In the genomic region with DNA sequence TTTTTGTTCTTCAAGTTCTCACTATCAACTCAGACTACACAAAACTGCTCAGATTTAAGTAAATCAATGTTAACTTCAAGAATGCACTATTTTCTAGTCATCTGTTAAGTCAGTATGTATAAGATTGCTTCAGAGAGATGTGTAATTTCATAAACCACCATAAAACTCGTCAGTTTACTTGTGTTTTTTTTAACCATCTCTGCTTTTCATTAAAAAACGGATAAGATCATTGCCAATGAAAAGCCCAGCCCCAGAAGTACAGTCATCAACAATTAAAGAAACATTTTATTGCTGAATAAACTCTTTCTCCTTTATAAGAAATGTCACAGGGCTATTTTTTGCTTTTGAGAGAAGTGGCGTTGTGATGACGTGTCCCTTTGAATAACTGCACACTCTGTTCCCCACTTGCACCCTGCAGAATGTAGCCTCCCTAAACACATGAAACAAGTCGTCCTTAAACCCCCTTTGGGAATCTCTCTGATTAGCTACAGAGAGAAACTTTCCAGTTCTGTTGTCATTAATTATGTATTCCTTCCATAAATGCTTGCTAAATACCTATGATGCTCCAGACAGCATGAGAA, we compare ENCODE assay signal across 23 cellular contexts.
"Had no signal": no experiment of that assay in that cellular context is flagged by ENCODE, and none has a peak within 500 bp of the region (broad histone marks: within the 10 kb centered on the region; RNA-seq: fewer than 3 reads in every experiment).

No MANE protein-coding gene starts in this region.

- DNase-seq: activated CD4-positive, alpha-beta T cell treated with anti-CD3 and anti-CD28 coated beads, Interleukin-2, amount 10 ng/mL, durations not matched to agents 7 days and 5 days; activated CD4-positive, CD25-positive, alpha-beta regulatory T cell treated with anti-CD3 and anti-CD28 coated beads, Interleukin-2, amount 50 U/mL, for 72 hours; activated CD8-positive, alpha-beta memory T cell treated with anti-CD3 and anti-CD28 coated beads, Interleukin-2, amount 10 ng/mL, durations not matched to agents 7 days and 5 days; activated CD8-positive, alpha-beta T cell treated with anti-CD3 and anti-CD28 coated beads for 36 hours; activated gamma-delta T cell treated with Interleukin-2 at 50 U/mL for 16 hours; adrenal gland; brain microvascular endothelial cell; caudate nucleus; dermis blood vessel endothelial cell; effector CD8-positive, alpha-beta T cell; erythroblast; heart right ventricle; islet precursor cell; left cardiac atrium; ovary; stimulated activated naive CD8-positive, alpha-beta T cell treated with anti-CD3 and anti-CD28 coated beads, Interleukin-15, amount 100 ng/mL, for 72 hours; tibial artery had no signal

- H3K4me3 Mint-ChIP-seq: activated CD4-positive, alpha-beta T cell treated with anti-CD3 and anti-CD28 coated beads, Interleukin-2, amount 10 ng/mL, durations not matched to agents 7 days and 5 days; activated CD8-positive, alpha-beta memory T cell treated with anti-CD3 and anti-CD28 coated beads, Interleukin-2, amount 10 ng/mL, durations not matched to agents 7 days and 5 days; activated CD8-positive, alpha-beta T cell treated with anti-CD3 and anti-CD28 coated beads for 36 hours; activated naive CD4-positive, alpha-beta T cell treated with anti-CD3 and anti-CD28 coated beads, Interleukin-2, amount 50 U/mL, for 24 hours; activated T-helper 1 cell treated with anti-CD3 and anti-CD28 coated beads, Interleukin-12 subunit alpha, Interleukin-12 subunit beta, Interleukin-2, Interleukin-4 antibody, amounts not matched to agents 30 ng/mL and 10 ng/mL and 1 ng/mL, durations not matched to agents 14 hours and 24 hours and 36 hours; natural killer cell treated with Interleukin-12 subunit alpha and Interleukin-12 subunit beta and Interleukin-15 and Interleukin-18, amount 100 ng/mL, for 72 hours; stimulated activated naive CD8-positive, alpha-beta T cell treated with anti-CD3 and anti-CD28 coated beads, Interleukin-15, amount 100 ng/mL, for 72 hours; T-helper 2 cell treated with Interferon-gamma antibody and Interleukin-4, amounts not matched to agents 5 μg/mL and 100 μg/mL, for 36 hours had no signal

- H3K9me3 Mint-ChIP-seq: activated CD4-positive, alpha-beta T cell treated with anti-CD3 and anti-CD28 coated beads, Interleukin-2, amount 10 ng/mL, durations not matched to agents 7 days and 5 days; activated CD8-positive, alpha-beta T cell treated with anti-CD3 and anti-CD28 coated beads for 36 hours; activated naive CD4-positive, alpha-beta T cell treated with anti-CD3 and anti-CD28 coated beads, Interleukin-2, amount 50 U/mL, for 24 hours; activated T-helper 1 cell treated with anti-CD3 and anti-CD28 coated beads, Interleukin-12 subunit alpha, Interleukin-12 subunit beta, Interleukin-2, Interleukin-4 antibody, amounts not matched to agents 30 ng/mL and 10 ng/mL and 1 ng/mL, durations not matched to agents 14 hours and 24 hours and 36 hours; natural killer cell treated with Interleukin-12 subunit alpha and Interleukin-12 subunit beta and Interleukin-15 and Interleukin-18, amount 100 ng/mL, for 72 hours; stimulated activated naive CD8-positive, alpha-beta T cell treated with anti-CD3 and anti-CD28 coated beads, Interleukin-15, amount 100 ng/mL, for 72 hours; T-helper 2 cell treated with Interferon-gamma antibody and Interleukin-4, amounts not matched to agents 5 μg/mL and 100 μg/mL, for 36 hours had no signal

- H3K27me3 ChIP-seq: ascending aorta, brain microvascular endothelial cell, ovary, tibial artery had no signal

- H3K36me3 Mint-ChIP-seq: activated CD8-positive, alpha-beta memory T cell treated with anti-CD3 and anti-CD28 coated beads, Interleukin-2, amount 10 ng/mL, durations not matched to agents 7 days and 5 days; activated naive CD4-positive, alpha-beta T cell treated with anti-CD3 and anti-CD28 coated beads, Interleukin-2, amount 50 U/mL, for 24 hours; natural killer cell treated with Interleukin-12 subunit alpha and Interleukin-12 subunit beta and Interleukin-15 and Interleukin-18, amount 100 ng/mL, for 72 hours had no signal

- H3K9me3 ChIP-seq: adrenal gland, ascending aorta, heart right ventricle, ovary, prostate gland, tibial artery had no signal

- H3K4me3 ChIP-seq: adrenal gland, ascending aorta, heart right ventricle, ovary, prostate gland, tibial artery had no signal

- ATAC-seq: activated CD8-positive, alpha-beta memory T cell treated with anti-CD3 and anti-CD28 coated beads, Interleukin-2, amount 10 ng/mL, durations not matched to agents 7 days and 5 days; activated CD8-positive, alpha-beta T cell treated with anti-CD3 and anti-CD28 coated beads for 36 hours; heart right ventricle; left cardiac atrium; natural killer cell treated with Interleukin-12 subunit alpha and Interleukin-12 subunit beta and Interleukin-15 and Interleukin-18, amount 100 ng/mL, for 72 hours; stimulated activated naive CD8-positive, alpha-beta T cell treated with anti-CD3 and anti-CD28 coated beads, Interleukin-15, amount 100 ng/mL, for 72 hours had no signal

- H3K4me1 Mint-ChIP-seq: activated CD4-positive, alpha-beta T cell treated with anti-CD3 and anti-CD28 coated beads, Interleukin-2, amount 10 ng/mL, durations not matched to agents 7 days and 5 days; activated naive CD4-positive, alpha-beta T cell treated with anti-CD3 and anti-CD28 coated beads, Interleukin-2, amount 50 U/mL, for 24 hours; stimulated activated naive CD8-positive, alpha-beta T cell treated with anti-CD3 and anti-CD28 coated beads, Interleukin-15, amount 100 ng/mL, for 72 hours had no signal

- H3K27ac Mint-ChIP-seq: activated CD4-positive, alpha-beta T cell treated with anti-CD3 and anti-CD28 coated beads, Interleukin-2, amount 10 ng/mL, durations not matched to agents 7 days and 5 days; activated CD8-positive, alpha-beta memory T cell treated with anti-CD3 and anti-CD28 coated beads, Interleukin-2, amount 10 ng/mL, durations not matched to agents 7 days and 5 days; activated CD8-positive, alpha-beta T cell treated with anti-CD3 and anti-CD28 coated beads for 36 hours; activated naive CD4-positive, alpha-beta T cell treated with anti-CD3 and anti-CD28 coated beads, Interleukin-2, amount 50 U/mL, for 24 hours; activated T-helper 1 cell treated with anti-CD3 and anti-CD28 coated beads, Interleukin-12 subunit alpha, Interleukin-12 subunit beta, Interleukin-2, Interleukin-4 antibody, amounts not matched to agents 30 ng/mL and 10 ng/mL and 1 ng/mL, durations not matched to agents 14 hours and 24 hours and 36 hours; natural killer cell treated with Interleukin-12 subunit alpha and Interleukin-12 subunit beta and Interleukin-15 and Interleukin-18, amount 100 ng/mL, for 72 hours; stimulated activated naive CD8-positive, alpha-beta T cell treated with anti-CD3 and anti-CD28 coated beads, Interleukin-15, amount 100 ng/mL, for 72 hours; T-helper 2 cell treated with Interferon-gamma antibody and Interleukin-4, amounts not matched to agents 5 μg/mL and 100 μg/mL, for 36 hours had no signal

- H3K36me3 ChIP-seq: adrenal gland, ascending aorta, brain microvascular endothelial cell, heart right ventricle, ovary, prostate gland, tibial artery had no signal

- H3K4me1 ChIP-seq: adrenal gland, ascending aorta, prostate gland had no signal
